ENCODE assay signal across 14 cellular contexts in the genomic region with DNA sequence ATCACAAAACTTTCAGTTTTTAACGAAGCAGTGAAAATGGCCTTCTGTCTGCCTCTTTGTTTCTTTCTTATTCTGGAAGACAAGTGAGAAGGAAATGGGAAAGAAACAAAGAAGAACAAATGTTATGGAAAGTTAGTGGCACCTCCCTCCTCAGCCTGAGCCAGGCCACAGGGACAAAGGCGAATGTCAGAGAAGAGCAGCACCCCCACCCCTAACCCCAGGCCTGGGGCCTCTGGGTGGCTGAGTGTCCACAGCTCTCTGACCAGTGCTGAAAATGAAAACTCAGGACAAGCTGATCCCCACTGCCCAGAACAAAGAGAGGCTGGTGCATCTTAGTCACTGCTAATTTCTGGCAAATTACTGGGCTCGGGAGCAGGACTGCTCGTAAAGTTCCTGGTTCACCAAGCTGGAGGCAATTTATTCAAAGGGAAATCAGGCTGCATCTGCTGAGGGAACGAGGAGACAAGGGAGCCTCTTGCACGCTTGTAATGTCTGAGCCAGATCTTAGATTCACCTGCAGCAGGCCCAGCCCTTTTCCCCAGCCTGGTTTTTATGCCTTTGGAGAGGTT. TPM values are rescaled to one million over a fixed set of nuclear protein-coding genes. Genes with fewer than 3 reads are reported as not detected.
DNase-seq lines count a peak whose midpoint lies in the region; ATAC-seq and TF ChIP-seq lines count a peak whose summit lies in the region.
"Had no signal": no experiment of that assay in that cellular context is flagged by ENCODE, and none has a peak within 500 bp of the region (broad histone marks: within the 10 kb centered on the region; RNA-seq: fewer than 3 reads in every experiment).

No MANE protein-coding gene starts in this region.

- no peak overlapping the region for H3K27ac Mint-ChIP-seq in natural killer cell treated with Interleukin-12 subunit alpha and Interleukin-12 subunit beta and Interleukin-15 and Interleukin-18, amount 100 ng/mL, for 72 hours
- no peak overlapping the region for H3K27ac Mint-ChIP-seq in natural killer cell
- H3K27ac Mint-ChIP-seq: stimulated activated naive CD8-positive, alpha-beta T cell treated with anti-CD3 and anti-CD28 coated beads, Interleukin-15, Interleukin-2, amounts not matched to agents 100 ng/mL and 50 ng/mL, for 24 hours had no signal

- peaks cover 0 to 6% of the 10 kb centered on the region in 2 donors for H3K4me1 Mint-ChIP-seq in natural killer cell treated with Interleukin-12 subunit alpha and Interleukin-12 subunit beta and Interleukin-15 and Interleukin-18, amount 100 ng/mL, for 72 hours (ENCODE audit: low read depth in 2 of 2)
- H3K4me1 Mint-ChIP-seq in natural killer cell: no peaks in the 10 kb centered on the region

- TF ChIP-seq CTCF in natural killer cell (IDR thresholded peaks at IDR 0.05) (no peak), esophagus squamous epithelium (IDR thresholded peaks at IDR 0.05) (no peak), OCI-LY7 (conservative IDR thresholded peaks at IDR 0.05; ENCODE audit: low read length) (no peak)

- H3K4me2 ChIP-seq in OCI-LY7 (ENCODE audit: low read length): no peak overlapping the region

- H3K79me2 ChIP-seq in OCI-LY7 (ENCODE audit: insufficient read depth, low read depth, low read length): no peaks in the 10 kb centered on the region

- H3K4me3 ChIP-seq in esophagus squamous epithelium: no peak overlapping the region
- H3K4me3 ChIP-seq in OCI-LY7 (ENCODE audit: low read depth, low read length, poor library complexity, severe bottlenecking): no peak overlapping the region
- H3K4me3 ChIP-seq: Peyer's patch had no signal

- no peak for ATAC-seq in natural killer cell treated with Interleukin-12 subunit alpha and Interleukin-12 subunit beta and Interleukin-15 and Interleukin-18, amount 100 ng/mL, for 72 hours
- ATAC-seq in natural killer cell (no peak), GM18520 (IDR thresholded peaks at IDR 0.05; ENCODE audit: unreplicated experiment) (no peak)

- TF ChIP-seq POLR2A in esophagus squamous epithelium (IDR thresholded peaks at IDR 0.05): no peak

- no TSS peak for BruUV-seq in OCI-LY7 (replicated peaks; lab: Mats Ljungman, UMichigan)

- H4K20me1 ChIP-seq in OCI-LY7 (ENCODE audit: insufficient read depth, low read length): no peaks in the 10 kb centered on the region

- H3K36me3 ChIP-seq in esophagus squamous epithelium: no peaks in the 10 kb centered on the region
- H3K36me3 ChIP-seq in OCI-LY7 (ENCODE audit: insufficient read depth, low read length): no peaks in the 10 kb centered on the region
- H3K36me3 ChIP-seq: Peyer's patch had no signal

- H3K9me2 ChIP-seq in OCI-LY7 (ENCODE audit: insufficient read depth, low read length): no peaks in the 10 kb centered on the region

- CTCF ChIA-PET in OCI-LY7 (lab: Charles Lee; ENCODE audit: unreplicated experiment): no interaction called here

- H2AFZ ChIP-seq in OCI-LY7 (ENCODE audit: low read length): no peak overlapping the region

- POLR2A ChIA-PET in OCI-LY7 (lab: Charles Lee): no interaction called here

- H3K9me3 ChIP-seq in esophagus squamous epithelium (no peaks in the 10 kb centered on the region), OCI-LY7 (ENCODE audit: low read length) (no peaks in the 10 kb centered on the region)
- H3K9me3 ChIP-seq: Peyer's patch had no signal

- peaks cover 2 to 67% (median 18%) of the 10 kb centered on the region in 3 donors for H3K4me1 ChIP-seq in esophagus squamous epithelium
- H3K4me1 ChIP-seq in OCI-LY7 (ENCODE audit: insufficient read depth, low read length, poor library complexity, severe bottlenecking): no peaks in the 10 kb centered on the region
- H3K4me1 ChIP-seq: Peyer's patch had no signal

- intact Hi-C loops in natural killer cell (cut with micrococcal nuclease) (no loop called here), esophagus squamous epithelium (cut with DNase I) (no loop called here), OCI-LY7 (cut with micrococcal nuclease; ENCODE audit: unreplicated experiment) (no loop called here)

- no peaks in the 10 kb centered on the region for H3K27me3 ChIP-seq in esophagus squamous epithelium
- H3K27me3 ChIP-seq: Peyer's patch had no signal

- no peaks in the 10 kb centered on the region for H3K9me3 Mint-ChIP-seq in natural killer cell treated with Interleukin-12 subunit alpha and Interleukin-12 subunit beta and Interleukin-15 and Interleukin-18, amount 100 ng/mL, for 72 hours
- H3K9me3 Mint-ChIP-seq in natural killer cell: no peaks in the 10 kb centered on the region
- H3K9me3 Mint-ChIP-seq: stimulated activated naive CD8-positive, alpha-beta T cell treated with anti-CD3 and anti-CD28 coated beads, Interleukin-15, Interleukin-2, amounts not matched to agents 100 ng/mL and 50 ng/mL, for 24 hours had no signal

- H3K27ac ChIP-seq in esophagus squamous epithelium: peak overlapping the region in 3 of 4 donors; percentile 5 to 93 (median 38)
- H3K27ac ChIP-seq in OCI-LY7 (ENCODE audit: low read depth, low read length, poor library complexity, severe bottlenecking): no peak overlapping the region
- H3K27ac ChIP-seq: Peyer's patch had no signal

- 38 to 46% methylated on average over 5 to 6 of the region's 6 CpGs for WGBS in esophagus squamous epithelium, 2 donors

- no peak overlapping the region for H3K4me3 Mint-ChIP-seq in natural killer cell treated with Interleukin-12 subunit alpha and Interleukin-12 subunit beta and Interleukin-15 and Interleukin-18, amount 100 ng/mL, for 72 hours
- H3K4me3 Mint-ChIP-seq in natural killer cell: no peak overlapping the region
- H3K4me3 Mint-ChIP-seq: stimulated activated naive CD8-positive, alpha-beta T cell treated with anti-CD3 and anti-CD28 coated beads, Interleukin-15, Interleukin-2, amounts not matched to agents 100 ng/mL and 50 ng/mL, for 24 hours had no signal

- peaks cover 0 to 5% of the 10 kb centered on the region in 2 donors for H3K27me3 Mint-ChIP-seq in natural killer cell treated with Interleukin-12 subunit alpha and Interleukin-12 subunit beta and Interleukin-15 and Interleukin-18, amount 100 ng/mL, for 72 hours
- peaks cover 0 to 6% of the 10 kb centered on the region in 2 donors for H3K27me3 Mint-ChIP-seq in natural killer cell (ENCODE audit: low read depth in 2 of 2)
- H3K27me3 Mint-ChIP-seq: stimulated activated naive CD8-positive, alpha-beta T cell treated with anti-CD3 and anti-CD28 coated beads, Interleukin-15, Interleukin-2, amounts not matched to agents 100 ng/mL and 50 ng/mL, for 24 hours had no signal

- peak; percentile 34 for DNase-seq in natural killer cell treated with Interleukin-12 subunit alpha and Interleukin-12 subunit beta and Interleukin-15 and Interleukin-18, amount 100 ng/mL, for 72 hours (ENCODE audit: low spot score)
- DNase-seq in natural killer cell: no peak
- peak; percentile 37 for DNase-seq in NCI-H2227 treated with DMSO at 0.1 percent for 48 hours (lab: John Stamatoyannopoulos, UW)
- DNase-seq in esophagus squamous epithelium (lab: John Stamatoyannopoulos, UW): no peak
- no peak for DNase-seq in NK-92 (lab: John Stamatoyannopoulos, UW; ENCODE audit: unreplicated experiment)
- no peak for DNase-seq in OCI-LY7 (ENCODE audit: low spot score)
- no peak for DNase-seq in glomerular visceral epithelial cell (ENCODE audit: extremely low spot score)
- DNase-seq: activated effector memory CD4-positive, alpha-beta T cell treated with anti-CD3 and anti-CD28 coated beads, Interleukin-2, amount 50 U/mL, for 16 hours; NCI-H345; Peyer's patch; small intestine; SW 1271 had no signal

- no peaks in the 10 kb centered on the region for H3K36me3 Mint-ChIP-seq in natural killer cell treated with Interleukin-12 subunit alpha and Interleukin-12 subunit beta and Interleukin-15 and Interleukin-18, amount 100 ng/mL, for 72 hours
- no peaks in the 10 kb centered on the region for H3K36me3 Mint-ChIP-seq in natural killer cell

RNA-seq across cellular contexts. Expression of a gene that starts 43.1 kb away (rescaled TPM):
- total RNA-seq in natural killer cell treated with Interleukin-12 subunit alpha and Interleukin-12 subunit beta and Interleukin-15 and Interleukin-18, amount 100 ng/mL, for 72 hours: 100 to 1,000 TPM; 521 to 669 TPM
- 1,000 to 10,000 TPM in 1 of 3 donors, 100 to 1,000 TPM in 2; 868 to 1,074 (median 907) TPM for total RNA-seq in natural killer cell
- total RNA-seq in esophagus squamous epithelium: 100 to 1,000 TPM; 329 to 554 (median 426) TPM
- total RNA-seq in OCI-LY7 (2014; rRNA removed; shearing (Covaris generic)): 311 and 323 TPM in 2 replicates
- total RNA-seq in OCI-LY7 (2022): 282 and 288 TPM in 2 replicates

Comparison
In these comparisons a context has a peak if more than half of its experiments do, and no peak if none do; other contexts are left out.
1. DNase-seq: peak in natural killer cell treated with Interleukin-12 subunit alpha and Interleukin-12 subunit beta and Interleukin-15 and Interleukin-18, amount 100 ng/mL, for 72 hours (single experiment) and NCI-H2227 treated with DMSO at 0.1 percent for 48 hours (single experiment); none in natural killer cell (single experiment), esophagus squamous epithelium (single experiment), NK-92 (single experiment), OCI-LY7 (single experiment) and glomerular visceral epithelial cell (single experiment).